In the genomic region with DNA sequence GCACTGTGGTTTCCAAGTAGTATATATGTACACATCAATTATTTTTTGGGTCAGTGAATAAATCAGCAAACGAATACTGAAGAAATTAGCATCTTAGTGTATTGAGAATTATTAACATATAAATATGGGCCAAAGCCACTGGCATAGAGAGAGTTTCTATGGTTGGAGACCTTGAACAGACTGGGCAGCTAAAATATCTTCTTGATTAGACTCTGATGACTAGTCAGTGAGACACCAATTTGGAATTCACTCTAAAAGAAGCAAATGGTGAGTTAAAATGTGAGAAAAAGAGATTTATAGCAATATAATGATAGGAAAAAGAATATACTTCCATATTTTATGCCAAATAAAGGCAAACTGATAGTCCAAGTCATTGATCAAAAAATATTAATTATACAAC, we compare ENCODE assay signal across 26 cellular contexts.
A peak's percentile ranks its signal among the peaks of the same experiment; 100 is the strongest.
DNase-seq lines count a peak whose midpoint lies in the region; ATAC-seq and TF ChIP-seq lines count a peak whose summit lies in the region.
"Had no signal": no experiment of that assay in that cellular context is flagged by ENCODE, and none has a peak within 500 bp of the region (broad histone marks: within the 10 kb centered on the region; RNA-seq: fewer than 3 reads in every experiment).

No MANE protein-coding gene starts in this region.

- H4K5ac ChIP-seq in IMR-90 (ENCODE audit: low read depth, low read length), result no peak overlapping the region

- H3K14ac ChIP-seq in IMR-90 (replicated peaks; ENCODE audit: low read depth, low read length), result no peak overlapping the region

- no TSS peak for BruUV-seq in IMR-90 (replicated peaks; lab: Mats Ljungman, UMichigan)

- H3K36me3 Mint-ChIP-seq in activated CD4-positive, alpha-beta memory T cell treated with anti-CD3 and anti-CD28 coated beads, Interleukin-2, amount 10 ng/mL, durations not matched to agents 7 days and 5 days (ENCODE audit: low read depth), result no peaks in the 10 kb centered on the region
- H3K36me3 Mint-ChIP-seq: activated naive CD8-positive, alpha-beta T cell; brain had no signal

- no peak overlapping the region for H3K4me2 ChIP-seq in IMR-90 (ENCODE audit: low read depth, low read length)
- H3K4me2 ChIP-seq: PC-9 had no signal

- H3K9ac ChIP-seq in IMR-90 (ENCODE audit: low read depth, low read length), result no peak overlapping the region

- H3K27me3 Mint-ChIP-seq in activated CD4-positive, alpha-beta memory T cell treated with anti-CD3 and anti-CD28 coated beads, Interleukin-2, amount 10 ng/mL, durations not matched to agents 7 days and 5 days, result no peaks in the 10 kb centered on the region
- H3K27me3 Mint-ChIP-seq: activated B cell treated with CpG ODN at 0.5 μM for 24 hours; activated naive CD8-positive, alpha-beta T cell; activated T-helper 17 cell treated with anti-CD3 and anti-CD28 coated beads, Interleukin-2, amount 50 U/mL, for 72 hours; brain had no signal

- no peaks in the 10 kb centered on the region for H3K79me1 ChIP-seq in IMR-90 (ENCODE audit: low read depth in 1 of 2, low read length in 2 of 2)

- H3K36me3 ChIP-seq in IMR-90 (ENCODE audit: control insufficient read depth, insufficient read depth, low read length), result no peaks in the 10 kb centered on the region
- no peaks in the 10 kb centered on the region for H3K36me3 ChIP-seq in brain microvascular endothelial cell (replicated peaks)
- H3K36me3 ChIP-seq: colonic mucosa, neutrophil, prostate gland, upper lobe of right lung had no signal

- no peak overlapping the region; the same call in 1 of the 2 replicates for H3K18ac ChIP-seq in IMR-90 (ENCODE audit: low read depth, low read length)

- H2AFZ ChIP-seq in IMR-90 (replicated peaks; ENCODE audit: low read length, poor library complexity), result no peak overlapping the region
- H2AFZ ChIP-seq: PC-9 had no signal

- peak; percentile 81 for ATAC-seq in IMR-90 (ENCODE audit: low read depth)
- ATAC-seq: activated T-helper 17 cell treated with anti-CD3 and anti-CD28 coated beads, Interleukin-2, amount 50 U/mL, for 72 hours; upper lobe of right lung had no signal

- in situ Hi-C loops in IMR-90 (cut with MboI; ENCODE audit: low sequenced_read_pairs), result no loop called here
- in situ Hi-C loops in brain microvascular endothelial cell (cut with HindIII; ENCODE audit: low pct_ligation_motif_present, low sequenced_read_pairs), result no loop called here

- 0 out of 4 replicates have a peak overlapping the region, but pooled peaks of 1 of the 2 experiments have one; percentile 63 for H4K8ac ChIP-seq in IMR-90 (ENCODE audit: low read depth in 2 of 2, low read length in 2 of 2)

- H2BK20ac ChIP-seq in IMR-90 (ENCODE audit: low read depth, low read length), result peak overlapping the region; percentile 49; the same call in 1 of the 2 replicates

- H3K27ac Mint-ChIP-seq in activated CD4-positive, alpha-beta memory T cell treated with anti-CD3 and anti-CD28 coated beads, Interleukin-2, amount 10 ng/mL, durations not matched to agents 7 days and 5 days, result no peak overlapping the region
- H3K27ac Mint-ChIP-seq: activated B cell treated with CpG ODN at 0.5 μM for 24 hours; activated naive CD8-positive, alpha-beta T cell; activated T-helper 17 cell treated with anti-CD3 and anti-CD28 coated beads, Interleukin-2, amount 50 U/mL, for 72 hours; brain had no signal

- peak overlapping the region; percentile 53; the same call in 1 of the 3 replicates for H2BK15ac ChIP-seq in IMR-90 (ENCODE audit: low read depth, low read length)

- CTCF ChIA-PET in IMR-90 (lab: Yijun Ruan, JAX), result interaction anchor here (0.9 kb wide), 1 partner anchor 45 kb away, joined by 3 read pairs; no protein-coding TSS in a partner anchor
- CTCF ChIA-PET in RWPE1 (lab: Yijun Ruan, JAX), result no interaction called here
- CTCF ChIA-PET in activated CD4-positive, alpha-beta memory T cell treated with anti-CD3 and anti-CD28 coated beads, Interleukin-2, amount 10 ng/mL, durations not matched to agents 7 days and 5 days (lab: Charles Lee), result no interaction called here

- no peak overlapping the region for H3K56ac ChIP-seq in IMR-90 (ENCODE audit: extremely low read depth, insufficient read depth, low read length)

- H4K91ac ChIP-seq in IMR-90 (ENCODE audit: insufficient read depth, low read depth, low read length), result no peak overlapping the region

- no peaks in the 10 kb centered on the region for H4K20me1 ChIP-seq in IMR-90 (ENCODE audit: insufficient read depth, low read length)

- H3K4ac ChIP-seq in IMR-90 (ENCODE audit: low read depth, low read length), result peak overlapping the region; percentile 14; the same call in 1 of the 2 replicates

- H3K27me3 ChIP-seq in IMR-90 (ENCODE audit: control insufficient read depth, insufficient read depth, low read length) (no peaks in the 10 kb centered on the region), brain microvascular endothelial cell (replicated peaks) (no peaks in the 10 kb centered on the region)
- H3K27me3 ChIP-seq: colonic mucosa, neutrophil, upper lobe of right lung had no signal

- H2AK5ac ChIP-seq in IMR-90 (ENCODE audit: low read depth, low read length), result no peak overlapping the region

- WGBS in IMR-90 (ENCODE audit: extremely low coverage in 2 of 2, insufficient read length in 1 of 2), 2 experiments, result no CpG with 5 or more reads among the region's 1 CpG

- DNase-seq in AG10803 (ENCODE audit: low read depth) (peak; percentile 43), IMR-90 (peak; percentile 79), brain microvascular endothelial cell (peak; percentile 35), glomerular visceral epithelial cell (ENCODE audit: extremely low spot score) (peak; percentile 7), RWPE1 (ENCODE audit: low spot score) (no peak), 8988T (no peak)
- no peak for DNase-seq in activated T-cell treated with anti-CD3 and anti-CD28 coated beads, Interleukin-2, amount 50 U/mL, for 48 hours
- DNase-seq in activated CD4-positive, alpha-beta memory T cell treated with anti-CD3 and anti-CD28 coated beads, Interleukin-2, amount 10 ng/mL, durations not matched to agents 7 days and 5 days, result no peak
- DNase-seq: activated B cell treated with CpG ODN at 0.5 μM for 24 hours; activated CD4-positive, alpha-beta T cell treated with anti-CD3 and anti-CD28 coated beads, Interleukin-2, amount 50 U/mL, for 4 hours; activated CD8-positive, alpha-beta memory T cell treated with anti-CD3 and anti-CD28 coated beads, Interleukin-2, amount 50 U/mL, for 4 hours; C1 segment of cervical spinal cord; colonic mucosa; DND-41; effector memory CD4-positive, alpha-beta T cell; KBM-7; NCI-H1436 treated with DMSO at 0.1 percent for 48 hours; NCI-H2107; PC-9; SIG-M5; upper lobe of right lung had no signal

- no peak overlapping the region for H3K23ac ChIP-seq in IMR-90 (ENCODE audit: low read depth, low read length)

- peaks cover 11% of the 10 kb centered on the region; the same call in 1 of the 2 replicates for H3K9me3 ChIP-seq in IMR-90 (ENCODE audit: control insufficient read depth, insufficient read depth, low read length)
- H3K9me3 ChIP-seq: colonic mucosa, neutrophil, prostate gland, upper lobe of right lung had no signal

- H3K4me3 Mint-ChIP-seq in activated CD4-positive, alpha-beta memory T cell treated with anti-CD3 and anti-CD28 coated beads, Interleukin-2, amount 10 ng/mL, durations not matched to agents 7 days and 5 days, result no peak overlapping the region
- H3K4me3 Mint-ChIP-seq: activated B cell treated with CpG ODN at 0.5 μM for 24 hours; activated naive CD8-positive, alpha-beta T cell; activated T-helper 17 cell treated with anti-CD3 and anti-CD28 coated beads, Interleukin-2, amount 50 U/mL, for 72 hours; brain had no signal

- no peak for TF ChIP-seq CTCF in AG10803 (conservative IDR thresholded peaks at IDR 0.05; ENCODE audit: low read length)
- TF ChIP-seq CTCF in IMR-90 (conservative IDR thresholded peaks at IDR 0.05; ENCODE audit: low read depth, low read length), result no peak
- no peak for TF ChIP-seq CTCF in brain microvascular endothelial cell (IDR thresholded peaks at IDR 0.05; ENCODE audit: low read depth, low read length, missing control alignments)
- TF ChIP-seq CTCF in RWPE1 (conservative IDR thresholded peaks at IDR 0.05; ENCODE audit: low read depth), result no peak

- peak overlapping the region; percentile 69 for H2BK120ac ChIP-seq in IMR-90 (ENCODE audit: low read depth, low read length)

- H3K27ac ChIP-seq in IMR-90 (ENCODE audit: insufficient read depth, low read length) (no peak overlapping the region), brain microvascular endothelial cell (peak overlapping the region; percentile 27), RWPE1 (no peak overlapping the region)
- H3K27ac ChIP-seq: colonic mucosa, neutrophil, PC-9, prostate gland, upper lobe of right lung had no signal

- H3K9me1 ChIP-seq in IMR-90 (ENCODE audit: insufficient read depth, low read length), result 0 out of 2 replicates have a peak, but pooled peaks cover 2% of the 10 kb centered on the region

- no peaks in the 10 kb centered on the region; the same call in 1 of the 2 replicates for H3K4me1 ChIP-seq in IMR-90 (ENCODE audit: control insufficient read depth, insufficient read depth, low read length)
- H3K4me1 ChIP-seq: colonic mucosa, prostate gland, upper lobe of right lung had no signal

- H2AK9ac ChIP-seq in IMR-90 (replicated peaks; ENCODE audit: low read depth, low read length, poor library complexity), result no peak overlapping the region

- TF ChIP-seq RAD21 in IMR-90 (IDR thresholded peaks at IDR 0.05; ENCODE audit: low read length), result no peak

- no peak for TF ChIP-seq POLR2A in IMR-90 (IDR thresholded peaks at IDR 0.05; ENCODE audit: low read depth, low read length)

- peaks cover 3% of the 10 kb centered on the region for H3K9me3 Mint-ChIP-seq in activated CD4-positive, alpha-beta memory T cell treated with anti-CD3 and anti-CD28 coated beads, Interleukin-2, amount 10 ng/mL, durations not matched to agents 7 days and 5 days
- H3K9me3 Mint-ChIP-seq: activated B cell treated with CpG ODN at 0.5 μM for 24 hours had no signal

- H3K4me1 Mint-ChIP-seq in activated CD4-positive, alpha-beta memory T cell treated with anti-CD3 and anti-CD28 coated beads, Interleukin-2, amount 10 ng/mL, durations not matched to agents 7 days and 5 days, result no peaks in the 10 kb centered on the region
- H3K4me1 Mint-ChIP-seq: activated B cell treated with CpG ODN at 0.5 μM for 24 hours; activated T-helper 17 cell treated with anti-CD3 and anti-CD28 coated beads, Interleukin-2, amount 50 U/mL, for 72 hours; brain had no signal

- intact Hi-C loops in IMR-90 (cut with micrococcal nuclease), result no loop called here

- POLR2A ChIA-PET in IMR-90 (lab: Charles Lee; ENCODE audit: unreplicated experiment), result interaction anchor here (0.6 kb wide), 1 partner anchor 254 kb away, joined by 3 read pairs; no protein-coding TSS in a partner anchor
- POLR2A ChIA-PET in RWPE1 (lab: Yijun Ruan, JAX; ENCODE audit: low non-redundant PET), result no interaction called here
- POLR2A ChIA-PET in activated CD4-positive, alpha-beta memory T cell treated with anti-CD3 and anti-CD28 coated beads, Interleukin-2, amount 10 ng/mL, durations not matched to agents 7 days and 5 days (lab: Charles Lee), result no interaction called here

- H2BK5ac ChIP-seq in IMR-90 (ENCODE audit: low read depth, low read length, poor library complexity, severe bottlenecking), result peak overlapping the region; percentile 84

- H3K4me3 ChIP-seq in AG10803 (ENCODE audit: low read length), result no peak overlapping the region
- no peak overlapping the region for H3K4me3 ChIP-seq in IMR-90 (ENCODE audit: insufficient read depth, low read depth, low read length)
- H3K4me3 ChIP-seq in brain microvascular endothelial cell (ENCODE audit: low read depth, low read length), result no peak overlapping the region
- H3K4me3 ChIP-seq: colonic mucosa, PC-9, prostate gland, upper lobe of right lung had no signal

- dilution Hi-C loops in IMR-90 (cut with HindIII; ENCODE audit: low sequenced_read_pairs, unreplicated experiment), result no loop called here

Comparison
In these comparisons a context has a peak if more than half of its experiments do, and no peak if none do; other contexts are left out.
1. DNase-seq: peak in AG10803 (single experiment), IMR-90 (single experiment), brain microvascular endothelial cell (single experiment) and glomerular visceral epithelial cell (single experiment); none in activated T-cell treated with anti-CD3 and anti-CD28 coated beads, Interleukin-2, amount 50 U/mL, for 48 hours (0 of 2), RWPE1 (single experiment), activated CD4-positive, alpha-beta memory T cell treated with anti-CD3 and anti-CD28 coated beads, Interleukin-2, amount 10 ng/mL, durations not matched to agents 7 days and 5 days (single experiment) and 8988T (single experiment).